ENCODE assay signal across 16 cellular contexts in genomic region chr17:80116923-80117380, GRCh38. TPM values are rescaled to one million over a fixed set of nuclear protein-coding genes. Genes with fewer than 3 reads are reported as not detected.
"Had no signal": no experiment of that assay in that cellular context is flagged by ENCODE, and none has a peak within 500 bp of the region (broad histone marks: within the 10 kb centered on the region; RNA-seq: fewer than 3 reads in every experiment).

No MANE protein-coding gene starts in this region.

- ATAC-seq: activated T-helper 17 cell treated with anti-CD3 and anti-CD28 coated beads, Interleukin-2, amount 50 U/mL, for 72 hours had no signal

- H3K4me1 Mint-ChIP-seq: activated CD4-positive, alpha-beta T cell treated with anti-CD3 and anti-CD28 coated beads, Interleukin-2, amount 10 ng/mL, durations not matched to agents 7 days and 5 days; nephron; stimulated activated naive CD8-positive, alpha-beta T cell treated with anti-CD3 and anti-CD28 coated beads, Interleukin-15, amount 100 ng/mL, for 72 hours had no signal

- H3K27me3 ChIP-seq: right atrium auricular region had no signal

- H3K36me3 ChIP-seq: thoracic aorta had no signal

- H3K4me3 ChIP-seq: right atrium auricular region, thoracic aorta had no signal

- H3K9me3 Mint-ChIP-seq: activated CD4-positive, alpha-beta T cell treated with anti-CD3 and anti-CD28 coated beads, Interleukin-2, amount 10 ng/mL, durations not matched to agents 7 days and 5 days had no signal

- H3K4me1 ChIP-seq: right atrium auricular region had no signal

- H3K4me3 Mint-ChIP-seq: activated CD4-positive, alpha-beta T cell treated with anti-CD3 and anti-CD28 coated beads, Interleukin-2, amount 10 ng/mL, durations not matched to agents 7 days and 5 days; activated T-helper 17 cell treated with anti-CD3 and anti-CD28 coated beads, Interleukin-2, amount 50 U/mL, for 72 hours; nephron; stimulated activated naive CD8-positive, alpha-beta T cell treated with anti-CD3 and anti-CD28 coated beads, Interleukin-15, amount 100 ng/mL, for 72 hours had no signal

- H3K27ac Mint-ChIP-seq: activated CD4-positive, alpha-beta T cell treated with anti-CD3 and anti-CD28 coated beads, Interleukin-2, amount 10 ng/mL, durations not matched to agents 7 days and 5 days; activated T-helper 17 cell treated with anti-CD3 and anti-CD28 coated beads, Interleukin-2, amount 50 U/mL, for 72 hours; nephron; progenitor cell of endocrine pancreas; stimulated activated naive CD8-positive, alpha-beta T cell treated with anti-CD3 and anti-CD28 coated beads, Interleukin-15, amount 100 ng/mL, for 72 hours had no signal

- H3K27ac ChIP-seq: right atrium auricular region, thoracic aorta had no signal

- DNase-seq: activated CD4-positive, alpha-beta T cell treated with anti-CD3 and anti-CD28 coated beads, Interleukin-2, amount 10 ng/mL, durations not matched to agents 7 days and 5 days; activated CD8-positive, alpha-beta memory T cell treated with anti-CD3 and anti-CD28 coated beads, Interleukin-2, amount 50 U/mL, for 48 hours; activated naive CD4-positive, alpha-beta T cell treated with anti-CD3 and anti-CD28 coated beads, Interleukin-2, amount 50 U/mL, for 16 hours; caudate nucleus; hypothalamus; kidney glomerular epithelial cell; occipital lobe; small intestine; stimulated activated naive CD8-positive, alpha-beta T cell treated with anti-CD3 and anti-CD28 coated beads, Interleukin-15, amount 100 ng/mL, for 72 hours; SW 1271 had no signal

- H3K27me3 Mint-ChIP-seq: activated CD4-positive, alpha-beta T cell treated with anti-CD3 and anti-CD28 coated beads, Interleukin-2, amount 10 ng/mL, durations not matched to agents 7 days and 5 days; activated T-helper 17 cell treated with anti-CD3 and anti-CD28 coated beads, Interleukin-2, amount 50 U/mL, for 72 hours; progenitor cell of endocrine pancreas; stimulated activated naive CD8-positive, alpha-beta T cell treated with anti-CD3 and anti-CD28 coated beads, Interleukin-15, amount 100 ng/mL, for 72 hours had no signal

- H3K9me3 ChIP-seq: right atrium auricular region, thoracic aorta had no signal

RNA-seq across cellular contexts. Expression of gene CARD14, which starts 52.9 kb away (rescaled TPM):
- total RNA-seq: activated CD4-positive, alpha-beta T cell treated with anti-CD3 and anti-CD28 coated beads, Interleukin-2, amount 10 ng/mL, durations not matched to agents 7 days and 5 days; activated T-helper 17 cell treated with anti-CD3 and anti-CD28 coated beads, Interleukin-2, amount 50 U/mL, for 72 hours; progenitor cell of endocrine pancreas; right atrium auricular region; T-helper 2 cell treated with Interferon-gamma antibody and Interleukin-4, amounts not matched to agents 100 ng/mL and 5 ng/mL, for 36 hours; thoracic aorta had no signal
